Comparison of ENCODE assay signal across 2 cellular contexts in genomic region chr2:9756692-9757250, GRCh38.
TF ChIP-seq lines count a peak whose summit lies in the region.

No MANE protein-coding gene starts in this region.

TF ChIP-seq in K562, 482 proteins besides CTCF, POLR2A, EP300 and RAD21:
- peak; percentile 9; the same call in 1 of the 2 replicates for TF ChIP-seq PBX2 (CRISPR knock-in tag; IDR thresholded peaks at IDR 0.05; ENCODE audit: low read depth)
- no peak for TF ChIP-seq PBX2 (tag; conservative IDR thresholded peaks at IDR 0.05; ENCODE audit: low read depth)
- TF ChIP-seq GATA2 (CRISPR knock-in tag; IDR thresholded peaks at IDR 0.05), result no peak
- no peak for TF ChIP-seq XRCC4 (IDR thresholded peaks at IDR 0.05; ENCODE audit: extremely low read depth, insufficient read depth, insufficient read length)
- no peak for TF ChIP-seq TAF7 (tag; IDR thresholded peaks at IDR 0.05)
- TF ChIP-seq ZNF830 (CRISPR knock-in tag; IDR thresholded peaks at IDR 0.05), result no peak
- no peak for TF ChIP-seq MCM2 (IDR thresholded peaks at IDR 0.05; ENCODE audit: low read depth)
- TF ChIP-seq SOX6 (IDR thresholded peaks at IDR 0.05), result no peak
- TF ChIP-seq ZNF436 (CRISPR knock-in tag; IDR thresholded peaks at IDR 0.05), result no peak
- no peak for TF ChIP-seq THAP7 (CRISPR knock-in tag; IDR thresholded peaks at IDR 0.05)
- no peak for TF ChIP-seq PURB (CRISPR knock-in tag; IDR thresholded peaks at IDR 0.05; ENCODE audit: low read depth)
- 0 out of 2 replicates have a peak, but pooled peaks have one; percentile 21 for TF ChIP-seq MAX (CRISPR knock-in tag; IDR thresholded peaks at IDR 0.05)
TF ChIP-seq in K562: peak in this region for 2.

TF ChIP-seq in HepG2, 621 proteins besides CTCF, POLR2A, EP300 and RAD21:
- TF ChIP-seq RFX5 (IDR thresholded peaks at IDR 0.05; ENCODE audit: low read depth, low read length) (no peak), TFAP4 (IDR thresholded peaks at IDR 0.05; ENCODE audit: borderline replicate concordance, low read depth) (no peak), NFE2L1 (CRISPR knock-in tag; IDR thresholded peaks at IDR 0.05; ENCODE audit: borderline replicate concordance) (no peak), KDM6A (CRISPR knock-in tag; IDR thresholded peaks at IDR 0.05; ENCODE audit: low read depth) (no peak), NFYB (CRISPR knock-in tag; IDR thresholded peaks at IDR 0.05) (no peak), ZBTB40 (IDR thresholded peaks at IDR 0.05) (no peak), ZBTB40 (CRISPR knock-in tag; IDR thresholded peaks at IDR 0.05) (no peak), NR3C1 (CRISPR knock-in tag; IDR thresholded peaks at IDR 0.05) (no peak), DBP (CRISPR knock-in tag; IDR thresholded peaks at IDR 0.05; ENCODE audit: not compliant biosample characterization) (no peak), HNRNPK (IDR thresholded peaks at IDR 0.05; ENCODE audit: low read depth, low read length, poor library complexity, severe bottlenecking) (no peak), GLMP (CRISPR knock-in tag; IDR thresholded peaks at IDR 0.05; ENCODE audit: borderline replicate concordance) (no peak), AFF4 (CRISPR knock-in tag; IDR thresholded peaks at IDR 0.05) (no peak), GATAD1 (CRISPR knock-in tag; IDR thresholded peaks at IDR 0.05) (no peak), ESRRA (CRISPR knock-in tag; IDR thresholded peaks at IDR 0.05; ENCODE audit: low read depth) (no peak)
